ENCODE assay signal across 10 cellular contexts in genomic region chr21:45454081-45454923, GRCh38. TPM values are rescaled to one million over a fixed set of nuclear protein-coding genes. Genes with fewer than 3 reads are reported as not detected.
DNase-seq lines count a peak whose midpoint lies in the region; ATAC-seq, FAIRE-seq and TF ChIP-seq lines count a peak whose summit lies in the region.
"Had no signal": no experiment of that assay in that cellular context is flagged by ENCODE, and none has a peak within 500 bp of the region (broad histone marks: within the 10 kb centered on the region; RNA-seq: fewer than 3 reads in every experiment).

No MANE protein-coding gene starts in this region.

- intact Hi-C loops in K562 (cut with micrococcal nuclease), result no loop called here
- intact Hi-C loops in right cardiac atrium (cut with DNase I), result no loop called here
- intact Hi-C loops in prostate gland (cut with DNase I), result no loop called here

- TF ChIP-seq POLR2A in K562 (conservative IDR thresholded peaks at IDR 0.05) (no peak), prostate gland (IDR thresholded peaks at IDR 0.05) (no peak)

- 27 to 30% methylated on average over 21 to 24 of the region's 24 CpGs for WGBS in GM23248 (ENCODE audit: low coverage in 1 of 2, low lambda C conversion rate in 2 of 2, missing lambda C conversion rate in 2 of 2), 2 experiments
- WGBS in K562 (ENCODE audit: insufficient coverage, low coverage, missing lambda C conversion rate), result 43% methylated on average over 23 of the region's 24 CpGs
- WGBS in right cardiac atrium, result 63% methylated on average over 24 of the region's 24 CpGs
- 42% methylated on average over 24 of the region's 24 CpGs for WGBS in prostate gland

- no peaks in the 10 kb centered on the region for H3K79me2 ChIP-seq in GM23248 (ENCODE audit: insufficient read depth)
- H3K79me2 ChIP-seq in K562 (ENCODE audit: control insufficient read depth, insufficient read depth, low read length), result no peaks in the 10 kb centered on the region

- no peak overlapping the region for H3K4me3 Mint-ChIP-seq in T-helper 2 cell treated with Interferon-gamma antibody and Interleukin-4, amounts not matched to agents 5 μg/mL and 100 μg/mL, for 36 hours

- H3K9me3 Mint-ChIP-seq in T-helper 2 cell treated with Interferon-gamma antibody and Interleukin-4, amounts not matched to agents 5 μg/mL and 100 μg/mL, for 36 hours, result peaks cover 11% of the 10 kb centered on the region

- H3K9ac ChIP-seq in GM23248, result peak overlapping the region; percentile 8; the same call in 1 of the 2 replicates
- H3K9ac ChIP-seq in K562 (ENCODE audit: insufficient read depth in 1 of 2, low read depth in 2 of 2, low read length in 2 of 2), result peak overlapping the region in 1 of 2 experiments; percentile 6; a peak in 1 of 4 replicates

- no peaks in the 10 kb centered on the region for H4K20me1 ChIP-seq in GM23248 (ENCODE audit: insufficient read depth)
- peaks cover 28% of the 10 kb centered on the region; the same call in 1 of the 2 replicates for H4K20me1 ChIP-seq in K562 (replicated peaks; ENCODE audit: control insufficient read depth, insufficient read depth, low read length)

- POLR2A ChIA-PET in K562 (lab: Yijun Ruan, JAX), result interaction anchor here (1.2 kb wide), 1 partner anchor 10 kb away, joined by 3 read pairs; no protein-coding TSS in a partner anchor

- H3K9me2 ChIP-seq in GM23248 (ENCODE audit: insufficient read depth), result no peaks in the 10 kb centered on the region

- in situ Hi-C loops in GM23248 (cut with MboI) (loop anchor here (10.0 kb wide), 1 partner anchor 310 kb away; no protein-coding TSS in a partner anchor), K562 (cut with MboI) (no loop called here)

- TF ChIP-seq CTCF in K562 (IDR thresholded peaks at IDR 0.05 in 2 of 3, conservative IDR thresholded peaks at IDR 0.05 in 1 of 3; ENCODE audit: insufficient read depth in 2 of 3, low read depth in 1 of 3, low read length in 3 of 3) (no peak), prostate gland (IDR thresholded peaks at IDR 0.05) (no peak)

- H3K4me3 ChIP-seq in GM23248, result 0 out of 2 replicates have a peak overlapping the region, but pooled peaks have one; percentile 29
- H3K4me3 ChIP-seq in K562, result no peak overlapping the region
- no peak overlapping the region for H3K4me3 ChIP-seq in right cardiac atrium (ENCODE audit: low read length)
- peak overlapping the region in 1 of 2 donors; percentile 14 for H3K4me3 ChIP-seq in prostate gland

- no peak for ATAC-seq in K562
- peak in 1 of 2 donors; percentile 7 for ATAC-seq in right cardiac atrium
- no peak for ATAC-seq in HG03159 (IDR thresholded peaks at IDR 0.05; ENCODE audit: unreplicated experiment)
- no peak for ATAC-seq in GM18519 (IDR thresholded peaks at IDR 0.05; ENCODE audit: low FRiP score, unreplicated experiment)
- no peak for ATAC-seq in HG03108 (IDR thresholded peaks at IDR 0.05; ENCODE audit: unreplicated experiment)
- ATAC-seq: activated naive CD4-positive, alpha-beta T cell treated with anti-CD3 and anti-CD28 coated beads, Interleukin-2, amount 50 U/mL, for 72 hours had no signal

- FAIRE-seq in K562 (lab: Jason Lieb, UNC), result no peak

- no TSS peak for BruUV-seq in K562 (replicated peaks; lab: Mats Ljungman, UMichigan)

- no peak overlapping the region for H3K27ac Mint-ChIP-seq in T-helper 2 cell treated with Interferon-gamma antibody and Interleukin-4, amounts not matched to agents 5 μg/mL and 100 μg/mL, for 36 hours
- H3K27ac Mint-ChIP-seq: activated naive CD4-positive, alpha-beta T cell treated with anti-CD3 and anti-CD28 coated beads, Interleukin-2, amount 50 U/mL, for 72 hours had no signal

- H3K4me2 ChIP-seq in GM23248 (ENCODE audit: unreplicated experiment) (peak overlapping the region; percentile 59), K562 (ENCODE audit: insufficient read depth, low read length) (no peak overlapping the region)

- DNase-seq in GM23248 (peak; percentile 38), K562 (ENCODE audit: extremely low read depth in 1 of 4, low spot score in 3 of 4) (no peak), right cardiac atrium (peak; percentile 54 to 73 (median 62)), prostate gland (ENCODE audit: low spot score) (no peak)
- no peak for DNase-seq in T-helper 2 cell treated with Interferon-gamma antibody and Interleukin-4, amounts not matched to agents 5 μg/mL and 100 μg/mL, for 36 hours (ENCODE audit: low spot score)
- DNase-seq: Caco-2 had no signal

- TF ChIP-seq RAD21 in K562 (CRISPR knock-in tag; conservative IDR thresholded peaks at IDR 0.05 in 1 of 2, IDR thresholded peaks at IDR 0.05 in 1 of 2), result no peak

- H3K4me1 ChIP-seq in GM23248 (ENCODE audit: insufficient read depth), result peaks cover 15% of the 10 kb centered on the region
- H3K4me1 ChIP-seq in K562 (replicated peaks in 1 of 2; ENCODE audit: control insufficient read depth in 2 of 2, insufficient read depth in 2 of 2, low read length in 2 of 2), result peaks cover 0 to 72% of the 10 kb centered on the region in 2 experiments; a peak in 1 of 5 replicates
- no peaks in the 10 kb centered on the region for H3K4me1 ChIP-seq in right cardiac atrium (ENCODE audit: control insufficient read depth, insufficient read depth, low read length)
- peaks cover 9% of the 10 kb centered on the region for H3K4me1 ChIP-seq in prostate gland (replicated peaks)

- H3K9me3 ChIP-seq in GM23248 (ENCODE audit: low read depth), result no peaks in the 10 kb centered on the region
- peaks cover 13% of the 10 kb centered on the region for H3K9me3 ChIP-seq in K562 (replicated peaks; ENCODE audit: control insufficient read depth, insufficient read depth, low read depth, low read length)
- no peaks in the 10 kb centered on the region for H3K9me3 ChIP-seq in right cardiac atrium (ENCODE audit: control insufficient read depth, low read length)
- H3K9me3 ChIP-seq in prostate gland, result no peaks in the 10 kb centered on the region

- CTCF ChIA-PET in K562 (lab: Yijun Ruan, JAX; ENCODE audit: low intra/inter-chr PET ratio), result interaction anchor here (0.7 kb wide), 1 partner anchor 48 kb away, joined by 3 read pairs; no protein-coding TSS in a partner anchor

- H3K36me3 Mint-ChIP-seq in T-helper 2 cell treated with Interferon-gamma antibody and Interleukin-4, amounts not matched to agents 5 μg/mL and 100 μg/mL, for 36 hours (ENCODE audit: low read depth), result no peaks in the 10 kb centered on the region
- H3K36me3 Mint-ChIP-seq: activated naive CD4-positive, alpha-beta T cell treated with anti-CD3 and anti-CD28 coated beads, Interleukin-2, amount 50 U/mL, for 72 hours had no signal

- no peak for TF ChIP-seq EP300 in K562 (IDR thresholded peaks at IDR 0.05; ENCODE audit: low read length)

- no peaks in the 10 kb centered on the region for H3K4me1 Mint-ChIP-seq in T-helper 2 cell treated with Interferon-gamma antibody and Interleukin-4, amounts not matched to agents 5 μg/mL and 100 μg/mL, for 36 hours (ENCODE audit: low read depth)

- H3K27me3 ChIP-seq in GM23248 (replicated peaks; ENCODE audit: insufficient read depth) (no peaks in the 10 kb centered on the region), K562 (ENCODE audit: control insufficient read depth in 2 of 2, insufficient read depth in 2 of 2, low read length in 2 of 2) (no peaks in the 10 kb centered on the region; a peak in 2 of 5 replicates), right cardiac atrium (ENCODE audit: control insufficient read depth, insufficient read depth) (no peaks in the 10 kb centered on the region), prostate gland (replicated peaks; ENCODE audit: insufficient read depth) (no peaks in the 10 kb centered on the region)

- H2AFZ ChIP-seq in GM23248 (no peak overlapping the region; the same call in 1 of the 2 replicates), K562 (ENCODE audit: low read depth, low read length) (no peak overlapping the region)

- H3K36me3 ChIP-seq in GM23248 (ENCODE audit: low read depth) (no peaks in the 10 kb centered on the region), K562 (ENCODE audit: control insufficient read depth, insufficient read depth, low read length) (no peaks in the 10 kb centered on the region), prostate gland (no peaks in the 10 kb centered on the region)

- H3K27ac ChIP-seq in GM23248, result no peak overlapping the region
- no peak overlapping the region for H3K27ac ChIP-seq in K562 (ENCODE audit: extremely low read depth, low read depth, low read length)
- no peak overlapping the region for H3K27ac ChIP-seq in right cardiac atrium (ENCODE audit: low read length)
- H3K27ac ChIP-seq in prostate gland, result peak overlapping the region; percentile 14 to 46

- peaks cover 14% of the 10 kb centered on the region for H3F3A ChIP-seq in GM23248 (ENCODE audit: insufficient read depth)

- H3K9me1 ChIP-seq in K562 (ENCODE audit: control insufficient read depth, insufficient read depth, low read length), result no peaks in the 10 kb centered on the region

- no peaks in the 10 kb centered on the region for H3K27me3 Mint-ChIP-seq in T-helper 2 cell treated with Interferon-gamma antibody and Interleukin-4, amounts not matched to agents 5 μg/mL and 100 μg/mL, for 36 hours (ENCODE audit: low read depth)

RNA-seq across cellular contexts. Expression of gene COL18A1, which starts 49.3 kb away (rescaled TPM):
- 24.2 and 30.5 TPM in 2 replicates for total RNA-seq in GM23248 (2014; rRNA removed; shearing (Covaris generic))
- polyA plus RNA-seq in GM23248 (2016; fragmentation: Nextera tagmentation; extraction: Ambion mirVana) (1.7 and 1.8 TPM in 2 replicates), K562 (2011; rRNA removed) (4.9 and 16.8 TPM in 2 replicates), K562 (2014; fragmentation: Illumina TruSeq; extraction: Trizol) (2.0 and 5.5 TPM in 2 replicates), K562 (2014; fragmentation: Nextera tagmentation; extraction: Ambion mirVana) (under 1 TPM; 0.14 to 0.25 TPM), K562 (2014; rRNA removed) (7.8 and 11.8 TPM in 2 replicates), right cardiac atrium (52.3 TPM)
- total RNA-seq in K562 (2011; cell fraction: chromatin; rRNA removed; ENCODE audit: low replicate concordance), result 18.2 and 47.1 TPM in 2 replicates
- total RNA-seq in K562 (2011; cell fraction: nucleolus; rRNA removed), result 42.8 and 53.0 TPM in 2 replicates
- 26.1 and 28.1 TPM in 2 replicates for total RNA-seq in K562 (2011; cell fraction: nucleoplasm; rRNA removed)
- total RNA-seq in K562 (2014; rRNA removed) (12.0 and 16.1 TPM in 2 replicates), K562 (2014; rRNA removed; fragmentation: Illumina TruSeq; extraction: Trizol) (0.54 and 1.1 TPM in 2 replicates), K562 (2015; rRNA removed; fragmentation: Illumina TruSeq; extraction: Trizol) (1.6 and 2.3 TPM in 2 replicates), K562 (2021) (16.1 and 16.4 TPM in 2 replicates), right cardiac atrium (100 to 1,000 TPM in 1 of 4 donors, 10 to 100 TPM in 3; 63.5 to 134 (median 84.6) TPM), prostate gland (100 to 1,000 TPM in 1 of 2 donors, 10 to 100 TPM in 1; 56.2 to 229 TPM)
- 23.2 and 39.2 TPM in 2 replicates for polyA plus RNA-seq in K562 (2011; cell fraction: cytosol; rRNA removed)
- 67.4 and 83.8 TPM in 2 replicates for polyA plus RNA-seq in K562 (2011; cell fraction: nucleus; rRNA removed)
- 6.2 and 11.5 TPM in 2 replicates for polyA plus RNA-seq in K562 (2012)
- polyA minus RNA-seq in K562 (2011; rRNA and poly(A)+ RNA removed), result 2.9 and 3.3 TPM in 2 replicates
- 11.5 and 49.2 TPM in 2 replicates for polyA minus RNA-seq in K562 (2011; cell fraction: cytosol; rRNA and poly(A)+ RNA removed)
- 11.6 and 22.0 TPM in 2 replicates for polyA minus RNA-seq in K562 (2011; cell fraction: nucleus; rRNA and poly(A)+ RNA removed)

Comparison
In these comparisons a context has a peak if more than half of its experiments do, and no peak if none do; other contexts are left out.
1. DNase-seq: peak in GM23248 (single experiment) and right cardiac atrium (3 of 3); none in K562 (0 of 4), prostate gland (single experiment) and T-helper 2 cell treated with Interferon-gamma antibody and Interleukin-4, amounts not matched to agents 5 μg/mL and 100 μg/mL, for 36 hours (single experiment).
2. H3K27ac ChIP-seq: peak in prostate gland (2 of 2); none in GM23248 (single experiment), K562 (single experiment) and right cardiac atrium (single experiment).